In genomic region chr5:8458038-8458383, GRCh38 we compare ENCODE assay signal across 8 cellular contexts.
DNase-seq lines count a peak whose midpoint lies in the region; ATAC-seq lines count a peak whose summit lies in the region.

No MANE protein-coding gene starts in this region.

- intact Hi-C loops in Right ventricle myocardium inferior (cut with DNase I) (no loop called here), cardiac septum (cut with DNase I) (no loop called here)

- H3K4me3 ChIP-seq in adipocyte (ENCODE audit: low read length) (peak overlapping the region; percentile 89), iPS DF 6.9 (ENCODE audit: low read length) (peak overlapping the region; percentile 64)

- no peaks in the 10 kb centered on the region for H3K27me3 Mint-ChIP-seq in stimulated activated naive CD8-positive, alpha-beta T cell treated with anti-CD3 and anti-CD28 coated beads, Interleukin-15, Interleukin-2, amounts not matched to agents 100 ng/mL and 50 ng/mL, for 24 hours

- H3K9ac ChIP-seq in adipocyte (ENCODE audit: low read length): peak overlapping the region; percentile 90

- H3K4me3 Mint-ChIP-seq in stimulated activated naive CD8-positive, alpha-beta T cell treated with anti-CD3 and anti-CD28 coated beads, Interleukin-15, Interleukin-2, amounts not matched to agents 100 ng/mL and 50 ng/mL, for 24 hours: peak overlapping the region; percentile 74

- DNase-seq in Right ventricle myocardium inferior (ENCODE audit: missing footprints) (peak; percentile 52), cardiac septum (ENCODE audit: low spot score) (no peak), adipocyte (ENCODE audit: low read depth) (no peak), iPS DF 6.9 (ENCODE audit: low read depth, low spot score) (no peak), DMS114 treated with DMSO at 0.1 percent for 48 hours (lab: John Stamatoyannopoulos, UW; ENCODE audit: unreplicated experiment) (no peak), retina (no peak)

- H3K9me3 ChIP-seq in adipocyte (ENCODE audit: control insufficient read depth, low read length) (no peaks in the 10 kb centered on the region), iPS DF 6.9 (ENCODE audit: control insufficient read depth, insufficient read depth, low read length) (no peaks in the 10 kb centered on the region)

- peak overlapping the region; percentile 85 for H3K27ac Mint-ChIP-seq in stimulated activated naive CD8-positive, alpha-beta T cell treated with anti-CD3 and anti-CD28 coated beads, Interleukin-15, Interleukin-2, amounts not matched to agents 100 ng/mL and 50 ng/mL, for 24 hours

- H3K4me1 ChIP-seq in adipocyte (ENCODE audit: control insufficient read depth, insufficient read depth, low read length) (peaks cover 18% of the 10 kb centered on the region), iPS DF 6.9 (ENCODE audit: control insufficient read depth, insufficient read depth, low read length) (no peaks in the 10 kb centered on the region)

- H3K36me3 ChIP-seq in adipocyte (ENCODE audit: control insufficient read depth, insufficient read depth, low read length, severe bottlenecking) (peaks cover 27% of the 10 kb centered on the region), iPS DF 6.9 (ENCODE audit: control insufficient read depth, insufficient read depth, low read length) (no peaks in the 10 kb centered on the region)

- H3K27me3 ChIP-seq in adipocyte (replicated peaks; ENCODE audit: control insufficient read depth, insufficient read depth, low read length): no peaks in the 10 kb centered on the region
- H3K27me3 ChIP-seq in iPS DF 6.9 (ENCODE audit: control insufficient read depth, insufficient read depth, low read length): no peaks in the 10 kb centered on the region

- H3K9me3 Mint-ChIP-seq in stimulated activated naive CD8-positive, alpha-beta T cell treated with anti-CD3 and anti-CD28 coated beads, Interleukin-15, Interleukin-2, amounts not matched to agents 100 ng/mL and 50 ng/mL, for 24 hours: no peaks in the 10 kb centered on the region

- peaks cover 8% of the 10 kb centered on the region for H3K36me3 Mint-ChIP-seq in stimulated activated naive CD8-positive, alpha-beta T cell treated with anti-CD3 and anti-CD28 coated beads, Interleukin-15, Interleukin-2, amounts not matched to agents 100 ng/mL and 50 ng/mL, for 24 hours (ENCODE audit: low read depth)

- no CpG with 5 or more reads among the region's 22 CpGs for WGBS in iPS DF 6.9 (ENCODE audit: insufficient coverage, insufficient read length)

- H3K27ac ChIP-seq in iPS DF 6.9 (ENCODE audit: low read length): no peak overlapping the region

- peaks cover 16% of the 10 kb centered on the region for H3K4me1 Mint-ChIP-seq in stimulated activated naive CD8-positive, alpha-beta T cell treated with anti-CD3 and anti-CD28 coated beads, Interleukin-15, Interleukin-2, amounts not matched to agents 100 ng/mL and 50 ng/mL, for 24 hours (ENCODE audit: low read depth)

- ATAC-seq in Right ventricle myocardium inferior (peak; percentile 6), HG03432 (IDR thresholded peaks at IDR 0.05; ENCODE audit: unreplicated experiment) (peak; percentile 15)
